In genomic region chr10:111598433-111599059, GRCh38 we compare ENCODE assay signal across 9 cellular contexts.
DNase-seq lines count a peak whose midpoint lies in the region; ATAC-seq lines count a peak whose summit lies in the region.
"Had no signal": no experiment of that assay in that cellular context is flagged by ENCODE, and none has a peak within 500 bp of the region (broad histone marks: within the 10 kb centered on the region; RNA-seq: fewer than 3 reads in every experiment).

No MANE protein-coding gene starts in this region.

- peak; percentile 95 for ATAC-seq in GM18870 (IDR thresholded peaks at IDR 0.05; ENCODE audit: unreplicated experiment)
- ATAC-seq in HG03060 (IDR thresholded peaks at IDR 0.05; ENCODE audit: low read depth, unreplicated experiment), result peak; percentile 90
- peak; percentile 39 to 62 for ATAC-seq in activated T-cell treated with anti-CD3 and anti-CD28 coated beads, Interleukin-2, amount 50 U/mL, for 72 hours (replicated peaks in 1 of 2)
- peak; percentile 79 for ATAC-seq in Right ventricle myocardium superior (ENCODE audit: poor library complexity)

- H3K36me3 Mint-ChIP-seq in activated T-cell treated with anti-CD3 and anti-CD28 coated beads, Interleukin-2, amount 50 U/mL, for 72 hours (ENCODE audit: insufficient read depth in 2 of 2), result no peaks in the 10 kb centered on the region
- H3K36me3 Mint-ChIP-seq: activated naive CD8-positive, alpha-beta T cell had no signal

- no peaks in the 10 kb centered on the region for H3K4me1 Mint-ChIP-seq in activated T-cell treated with anti-CD3 and anti-CD28 coated beads, Interleukin-2, amount 50 U/mL, for 72 hours (ENCODE audit: low read depth)

- H3K4me3 Mint-ChIP-seq in activated T-cell treated with anti-CD3 and anti-CD28 coated beads, Interleukin-2, amount 50 U/mL, for 72 hours, result no peak overlapping the region
- H3K4me3 Mint-ChIP-seq: activated naive CD8-positive, alpha-beta T cell had no signal

- H3K27me3 Mint-ChIP-seq in activated T-cell treated with anti-CD3 and anti-CD28 coated beads, Interleukin-2, amount 50 U/mL, for 72 hours (ENCODE audit: low read depth), result no peaks in the 10 kb centered on the region

- H3K27ac Mint-ChIP-seq in activated T-cell treated with anti-CD3 and anti-CD28 coated beads, Interleukin-2, amount 50 U/mL, for 72 hours, result no peak overlapping the region
- H3K27ac Mint-ChIP-seq: activated naive CD8-positive, alpha-beta T cell had no signal

- H3K9me3 Mint-ChIP-seq in activated T-cell treated with anti-CD3 and anti-CD28 coated beads, Interleukin-2, amount 50 U/mL, for 72 hours, result no peaks in the 10 kb centered on the region

- DNase-seq in CMK (ENCODE audit: low read depth) (peak; percentile 17), NCI-H82 (lab: John Stamatoyannopoulos, UW) (peak; percentile 84), Right ventricle myocardium superior (no peak), renal cortical epithelial cell (ENCODE audit: low read depth) (peak; percentile 54)
- DNase-seq in activated T-cell treated with anti-CD3 and anti-CD28 coated beads, Interleukin-2, amount 50 U/mL, for 72 hours, result peak; percentile 30 to 40
- no peak for DNase-seq in effector CD8-positive, alpha-beta T cell (lab: John Stamatoyannopoulos, UW)

- intact Hi-C loops in Right ventricle myocardium superior (cut with DNase I), result no loop called here

Comparison
In these comparisons a context has a peak if more than half of its experiments do, and no peak if none do; other contexts are left out.
1. DNase-seq: peak in CMK (single experiment), NCI-H82 (single experiment), activated T-cell treated with anti-CD3 and anti-CD28 coated beads, Interleukin-2, amount 50 U/mL, for 72 hours (2 of 2) and renal cortical epithelial cell (single experiment); none in Right ventricle myocardium superior (single experiment) and effector CD8-positive, alpha-beta T cell (single experiment).
2. Peak in every context shown above with its lines, with median percentiles within 50 percentile points of each other: ATAC-seq.